8 cellular contexts compared by ENCODE assay signal in genomic region chr2:32034198-32034887, GRCh38. TPM values are rescaled to one million over a fixed set of nuclear protein-coding genes. Genes with fewer than 3 reads are reported as not detected.
DNase-seq lines count a peak whose midpoint lies in the region; ATAC-seq and TF ChIP-seq lines count a peak whose summit lies in the region.
"Not testable (repeated sequence)": the region's sequence is repeated elsewhere in the genome, so short reads cannot be mapped to it uniquely, and the experiment has no call there.

No MANE protein-coding gene starts in this region.

- not testable (repeated sequence) for H4K20me1 ChIP-seq in OCI-LY1 (ENCODE audit: insufficient read depth, low read length)

- H3F3A ChIP-seq in OCI-LY1 (ENCODE audit: insufficient read depth, low read length), result not testable (repeated sequence)

- POLR2A ChIA-PET in activated B cell treated with CpG ODN at 0.5 μM for 24 hours (lab: Charles Lee), result interaction anchor here (0.6 kb wide), 1 partner anchor 27 kb away, joined by 3 read pairs; no protein-coding TSS in a partner anchor
- POLR2A ChIA-PET in MCF 10A (lab: Yijun Ruan, JAX), result not testable (repeated sequence)

- intact Hi-C loops in activated B cell treated with CpG ODN at 0.5 μM for 24 hours (cut with micrococcal nuclease); MCF 10A (cut with micrococcal nuclease): not testable (repeated sequence)

- peaks cover 13% of the 10 kb centered on the region for H3K4me1 ChIP-seq in OCI-LY1 (ENCODE audit: insufficient read depth, low read length, severe bottlenecking)

- not testable (repeated sequence) for H3K27me3 ChIP-seq in OCI-LY1 (ENCODE audit: insufficient read depth, low read length)

- H3K36me3 Mint-ChIP-seq in HFFc6 (ENCODE audit: low read depth), result not testable (repeated sequence)
- peaks cover 39% of the 10 kb centered on the region for H3K36me3 Mint-ChIP-seq in activated B cell treated with CpG ODN at 0.5 μM for 24 hours (ENCODE audit: low read depth)
- peaks cover 41% of the 10 kb centered on the region for H3K36me3 Mint-ChIP-seq in MCF 10A (ENCODE audit: insufficient read depth, unreplicated experiment)
- H3K36me3 Mint-ChIP-seq in naive B cell, result peaks cover 12 to 17% of the 10 kb centered on the region in 2 donors
- H3K36me3 Mint-ChIP-seq in stimulated activated naive CD8-positive, alpha-beta T cell treated with anti-CD3 and anti-CD28 coated beads, Interleukin-15, Interleukin-2, amounts not matched to agents 100 ng/mL and 50 ng/mL, for 24 hours (ENCODE audit: low read depth), result peaks cover 28% of the 10 kb centered on the region

- not testable (repeated sequence) for H3K9me3 ChIP-seq in OCI-LY1 (ENCODE audit: low read length)

- not testable (repeated sequence) for H3K27me3 Mint-ChIP-seq in HFFc6 (ENCODE audit: insufficient read depth); activated B cell treated with CpG ODN at 0.5 μM for 24 hours; MCF 10A (ENCODE audit: insufficient read depth, unreplicated experiment); naive B cell; stimulated activated naive CD8-positive, alpha-beta T cell treated with anti-CD3 and anti-CD28 coated beads, Interleukin-15, Interleukin-2, amounts not matched to agents 100 ng/mL and 50 ng/mL, for 24 hours

- H2AFZ ChIP-seq in OCI-LY1 (ENCODE audit: low read length), result not testable (repeated sequence)

- H3K4me1 Mint-ChIP-seq in HFFc6 (ENCODE audit: low read depth), result peaks cover 20% of the 10 kb centered on the region
- peaks cover 18% of the 10 kb centered on the region for H3K4me1 Mint-ChIP-seq in activated B cell treated with CpG ODN at 0.5 μM for 24 hours
- peaks cover 14% of the 10 kb centered on the region for H3K4me1 Mint-ChIP-seq in MCF 10A (ENCODE audit: insufficient read depth, unreplicated experiment)
- peaks cover 19 to 33% (median 22%) of the 10 kb centered on the region in 3 donors for H3K4me1 Mint-ChIP-seq in naive B cell
- H3K4me1 Mint-ChIP-seq in stimulated activated naive CD8-positive, alpha-beta T cell treated with anti-CD3 and anti-CD28 coated beads, Interleukin-15, Interleukin-2, amounts not matched to agents 100 ng/mL and 50 ng/mL, for 24 hours (ENCODE audit: low read depth), result peaks cover 27% of the 10 kb centered on the region

- CTCF ChIA-PET in activated B cell treated with CpG ODN at 0.5 μM for 24 hours (lab: Charles Lee), result not testable (repeated sequence)
- CTCF ChIA-PET in MCF 10A (lab: Yijun Ruan, JAX), result interaction anchor here (0.6 kb wide), 1 partner anchor 240 kb away, joined by 3 read pairs; no protein-coding TSS in a partner anchor

- not testable (repeated sequence) for H3K4me3 Mint-ChIP-seq in HFFc6; activated B cell treated with CpG ODN at 0.5 μM for 24 hours; MCF 10A (ENCODE audit: unreplicated experiment); stimulated activated naive CD8-positive, alpha-beta T cell treated with anti-CD3 and anti-CD28 coated beads, Interleukin-15, Interleukin-2, amounts not matched to agents 100 ng/mL and 50 ng/mL, for 24 hours
- peak overlapping the region in 3 of 8 donors; percentile 12 to 57 (median 22) for H3K4me3 Mint-ChIP-seq in naive B cell

- H3K4me2 ChIP-seq in OCI-LY1 (ENCODE audit: low read length), result not testable (repeated sequence)

- H3K27ac Mint-ChIP-seq in HFFc6 (peak overlapping the region; percentile 64), activated B cell treated with CpG ODN at 0.5 μM for 24 hours (peak overlapping the region; percentile 4), MCF 10A (ENCODE audit: low read depth, unreplicated experiment) (peak overlapping the region; percentile 9), naive B cell (peak overlapping the region in 4 of 6 donors; percentile 15 to 82 (median 25))
- peak overlapping the region; percentile 28 for H3K27ac Mint-ChIP-seq in stimulated activated naive CD8-positive, alpha-beta T cell treated with anti-CD3 and anti-CD28 coated beads, Interleukin-15, Interleukin-2, amounts not matched to agents 100 ng/mL and 50 ng/mL, for 24 hours

- DNase-seq in DMS79 (lab: John Stamatoyannopoulos, UW), result peak; percentile 60
- peak; percentile 21 for DNase-seq in HFFc6
- not testable (repeated sequence) for DNase-seq in activated B cell treated with CpG ODN at 0.5 μM for 24 hours, naive B cell
- DNase-seq in MCF 10A (ENCODE audit: unreplicated experiment), result peak; percentile 61
- DNase-seq in fibroblast of mammary gland (ENCODE audit: low read depth), result peak; percentile 66

- H3K9ac ChIP-seq in OCI-LY1 (ENCODE audit: low read length), result not testable (repeated sequence)

- H3K27ac ChIP-seq in OCI-LY1 (ENCODE audit: low read depth, low read length, poor library complexity, severe bottlenecking), result peak overlapping the region; percentile 39

- BruUV-seq in MCF 10A (replicated peaks; lab: Mats Ljungman, UMichigan), result not testable (repeated sequence)

- H3K9me2 ChIP-seq in OCI-LY1 (ENCODE audit: low read depth, low read length), result not testable (repeated sequence)

- not testable (repeated sequence) for TF ChIP-seq CTCF in HFFc6 (IDR thresholded peaks at IDR 0.05); OCI-LY1 (IDR thresholded peaks at IDR 0.05; ENCODE audit: low read length); activated B cell treated with CpG ODN at 0.5 μM for 24 hours (IDR thresholded peaks at IDR 0.05); MCF 10A (IDR thresholded peaks at IDR 0.05; ENCODE audit: unreplicated experiment); fibroblast of mammary gland (conservative IDR thresholded peaks at IDR 0.05; ENCODE audit: control insufficient read depth, insufficient read depth, low read depth, low read length)

- ATAC-seq in activated B cell treated with CpG ODN at 0.5 μM for 24 hours (ENCODE audit: low read depth), result peak; percentile 28
- peak in 1 of 2 donors; percentile 44 for ATAC-seq in naive B cell (ENCODE audit: low read depth in 2 of 2)

- H3K4me3 ChIP-seq in OCI-LY1 (ENCODE audit: low read depth, low read length, poor library complexity, severe bottlenecking); fibroblast of mammary gland (ENCODE audit: control insufficient read depth, low read depth, low read length): not testable (repeated sequence)

- H3K9me3 Mint-ChIP-seq in HFFc6; activated B cell treated with CpG ODN at 0.5 μM for 24 hours; MCF 10A (ENCODE audit: unreplicated experiment); naive B cell; stimulated activated naive CD8-positive, alpha-beta T cell treated with anti-CD3 and anti-CD28 coated beads, Interleukin-15, Interleukin-2, amounts not matched to agents 100 ng/mL and 50 ng/mL, for 24 hours: not testable (repeated sequence)

- H3K36me3 ChIP-seq in OCI-LY1 (ENCODE audit: insufficient read depth, low read length), result peaks cover 23% of the 10 kb centered on the region

- H3K79me2 ChIP-seq in OCI-LY1 (ENCODE audit: insufficient read depth, low read length), result peaks cover 11% of the 10 kb centered on the region

RNA-seq across cellular contexts. Expression of gene DPY30, which starts 5.3 kb away (rescaled TPM):
- 10 to 100 TPM; 65.0 to 77.0 (median 66.6) TPM for total RNA-seq in HFFc6 (2021; fragmentation: NEBNext Ultra II Directional; extraction: Animal tissue kit (Norgen Biotek cat#: 25700))
- total RNA-seq in activated B cell treated with CpG ODN at 0.5 μM for 24 hours (36.2 and 37.6 TPM in 2 replicates), MCF 10A (2022) (52.1 and 54.7 TPM in 2 replicates)
- polyA plus RNA-seq in naive B cell (ENCODE audit: low read depth in 6 of 6), result 100 to 1,000 TPM; 129 to 189 (median 169) TPM

RNA-seq across cellular contexts. Expression of gene MEMO1, which starts 23.5 kb away (rescaled TPM):
- total RNA-seq in HFFc6 (2021; fragmentation: NEBNext Ultra II Directional; extraction: Animal tissue kit (Norgen Biotek cat#: 25700)), result 10 to 100 TPM; 43.6 to 61.3 (median 55.1) TPM
- 68.7 and 71.6 TPM in 2 replicates for total RNA-seq in activated B cell treated with CpG ODN at 0.5 μM for 24 hours
- total RNA-seq in MCF 10A (2022), result 43.0 and 54.6 TPM in 2 replicates
- 10 to 100 TPM; 45.8 to 85.6 (median 53.1) TPM for polyA plus RNA-seq in naive B cell (ENCODE audit: low read depth in 6 of 6)

RNA-seq across cellular contexts. Expression of gene SPAST, which starts 29.0 kb away (rescaled TPM):
- total RNA-seq in HFFc6 (2021; fragmentation: NEBNext Ultra II Directional; extraction: Animal tissue kit (Norgen Biotek cat#: 25700)), result 10 to 100 TPM; 11.6 to 13.6 (median 13.3) TPM
- total RNA-seq in activated B cell treated with CpG ODN at 0.5 μM for 24 hours (17.6 and 20.8 TPM in 2 replicates), MCF 10A (2022) (20.4 and 23.8 TPM in 2 replicates)
- polyA plus RNA-seq in naive B cell (ENCODE audit: low read depth in 6 of 6), result 10 to 100 TPM; 15.6 to 19.5 (median 16.4) TPM

Comparison
In these comparisons a context has a peak if more than half of its experiments do, and no peak if none do; other contexts are left out.
1. H3K27ac Mint-ChIP-seq: peak in every context shown above with its lines; median percentile 64 in HFFc6; 28 in stimulated activated naive CD8-positive, alpha-beta T cell treated with anti-CD3 and anti-CD28 coated beads, Interleukin-15, Interleukin-2, amounts not matched to agents 100 ng/mL and 50 ng/mL, for 24 hours; 25 in naive B cell; 9 in MCF 10A; 4 in activated B cell treated with CpG ODN at 0.5 μM for 24 hours.